Comparison of ENCODE assay signal across 27 cellular contexts in the genomic region with DNA sequence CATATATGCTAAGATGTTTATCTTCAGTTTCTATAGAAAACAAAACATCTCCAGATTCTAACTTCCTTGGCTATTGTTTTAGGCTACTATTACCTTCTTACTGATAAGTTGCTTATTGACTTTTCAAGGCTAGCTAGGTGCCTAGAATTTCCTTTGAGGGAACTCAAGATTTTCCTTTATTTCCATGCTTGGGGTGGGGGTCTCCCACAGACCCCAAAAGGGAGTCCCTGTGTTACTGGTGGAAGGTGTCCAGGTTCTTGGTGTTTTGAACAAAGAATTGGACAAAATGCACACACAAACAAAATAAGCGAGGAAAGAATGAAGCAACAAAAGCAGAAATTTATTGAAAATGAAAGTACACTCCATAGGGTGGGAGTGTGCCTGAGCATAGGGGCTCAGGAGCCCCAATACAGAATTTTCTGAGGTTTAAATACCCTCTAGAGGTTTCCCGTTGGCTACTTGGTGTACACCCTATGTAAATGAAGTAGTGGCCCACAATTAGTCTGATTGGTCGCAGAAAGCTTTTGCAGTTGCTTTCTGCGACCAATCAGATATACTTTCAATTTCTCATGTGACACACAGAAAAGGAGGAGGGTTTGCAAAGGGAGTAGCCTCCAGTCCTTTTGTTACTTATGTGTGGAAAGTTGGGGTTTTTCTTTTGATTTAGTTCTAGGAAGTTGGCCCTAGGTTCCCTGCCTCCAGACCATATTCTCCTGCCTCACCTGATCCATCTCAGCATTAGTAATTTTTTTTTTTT.
A peak's percentile ranks its signal among the peaks of the same experiment; 100 is the strongest.
DNase-seq lines count a peak whose midpoint lies in the region; ATAC-seq, FAIRE-seq and TF ChIP-seq lines count a peak whose summit lies in the region.
"Had no signal": no experiment of that assay in that cellular context is flagged by ENCODE, and none has a peak within 500 bp of the region (broad histone marks: within the 10 kb centered on the region; RNA-seq: fewer than 3 reads in every experiment).

No MANE protein-coding gene starts in this region.

- ATAC-seq in CD4-positive, CD25-positive, alpha-beta regulatory T cell (ENCODE audit: low read depth in 2 of 2), result no peak
- ATAC-seq in HepG2, result peak; percentile 87
- ATAC-seq: activated CD4-positive, alpha-beta T cell treated with anti-CD3 and anti-CD28 coated beads for 36 hours; HCT116; naive thymus-derived CD8-positive, alpha-beta T cell had no signal

- H3K9me3 Mint-ChIP-seq in CD4-positive, CD25-positive, alpha-beta regulatory T cell, result peaks cover 0 to 1% (median 0%) of the 10 kb centered on the region in 7 donors
- H3K9me3 Mint-ChIP-seq: immature natural killer cell; naive thymus-derived CD8-positive, alpha-beta T cell had no signal

- no peak for FAIRE-seq in HepG2 (lab: Jason Lieb, UNC)
- FAIRE-seq: D721Med, GM12891 had no signal

- no peak overlapping the region for H3K9ac ChIP-seq in Loucy (ENCODE audit: low read depth, low read length, poor library complexity, severe bottlenecking)
- H3K9ac ChIP-seq in HepG2 (ENCODE audit: insufficient read depth, low read depth, low read length), result peak overlapping the region; percentile 62

- H3K79me2 ChIP-seq in Loucy (ENCODE audit: insufficient read depth, low read length) (no peaks in the 10 kb centered on the region), HepG2 (ENCODE audit: insufficient read depth, low read length) (no peaks in the 10 kb centered on the region)

- WGBS in HepG2 (ENCODE audit: low lambda C conversion rate), result 33% methylated on average over 4 of the region's 4 CpGs

- POLR2A ChIA-PET in HepG2 (lab: Yijun Ruan, JAX), result interaction anchor here (0.7 to 2.4 kb wide), 26 partner anchors 8 to 141 kb away, joined by 3 to 111 read pairs (median 8); partner anchors contain the start of gene MARF1

- H3K36me3 ChIP-seq in CD4-positive, CD25-positive, alpha-beta regulatory T cell (ENCODE audit: control insufficient read depth, insufficient read depth, low read length), result no peaks in the 10 kb centered on the region
- no peaks in the 10 kb centered on the region for H3K36me3 ChIP-seq in Loucy (ENCODE audit: insufficient read depth, low read length)
- H3K36me3 ChIP-seq in HepG2 (replicated peaks in 1 of 2; ENCODE audit: control insufficient read depth in 1 of 2, insufficient read depth in 2 of 2, low read length in 2 of 2), result no peaks in the 10 kb centered on the region
- H3K36me3 ChIP-seq in brain microvascular endothelial cell (replicated peaks), result no peaks in the 10 kb centered on the region
- H3K36me3 ChIP-seq: vagina had no signal

- H2AFZ ChIP-seq in Loucy (ENCODE audit: low read length) (peak overlapping the region; percentile 60; the same call in 1 of the 2 replicates), HepG2 (ENCODE audit: low read length) (no peak overlapping the region)

- CTCF ChIA-PET in HepG2 (lab: Yijun Ruan, JAX; ENCODE audit: low intra/inter-chr PET ratio, low total read pairs), result no interaction called here

- DNase-seq in CD4-positive, CD25-positive, alpha-beta regulatory T cell, result no peak
- peak; percentile 47 for DNase-seq in RPMI8226
- peak; percentile 90 for DNase-seq in HepG2 (ENCODE audit: low spot score)
- DNase-seq in middle frontal gyrus (ENCODE audit: extremely low spot score, low spot score), result no peak
- no peak for DNase-seq in brain microvascular endothelial cell
- DNase-seq in NCI-H1417 (lab: John Stamatoyannopoulos, UW), result no peak
- DNase-seq: activated CD4-positive, alpha-beta T cell treated with anti-CD3 and anti-CD28 coated beads for 36 hours; activated CD8-positive, alpha-beta memory T cell treated with anti-CD3 and anti-CD28 coated beads, Interleukin-2, amount 50 U/mL, for 48 hours; activated gamma-delta T cell; anterior cingulate cortex; effector CD8-positive, alpha-beta T cell; GDM1; head of caudate nucleus; immature natural killer cell; naive thymus-derived CD8-positive, alpha-beta T cell; NCI-H187 treated with DMSO at 0.1 percent for 48 hours; NCI-H510A; stimulated activated CD4-positive, alpha-beta T cell treated with anti-CD3 and anti-CD28 coated beads, Interleukin-4, amount 100 ng/mL, for 1 hour; T1000 had no signal

- no peaks in the 10 kb centered on the region for H3K9me3 ChIP-seq in CD4-positive, CD25-positive, alpha-beta regulatory T cell (ENCODE audit: control insufficient read depth in 2 of 2, low read length in 2 of 2)
- H3K9me3 ChIP-seq in Loucy (ENCODE audit: insufficient read depth, low read depth, low read length) (no peaks in the 10 kb centered on the region), HepG2 (ENCODE audit: low read length) (no peaks in the 10 kb centered on the region)
- H3K9me3 ChIP-seq: vagina had no signal

- in situ Hi-C loops in HepG2 (cut with HindIII; ENCODE audit: extremely low pct_ligation_motif_present, low pct_unique_long_range_greater_than_20kb) (no loop called here), brain microvascular endothelial cell (cut with HindIII; ENCODE audit: low pct_ligation_motif_present, low sequenced_read_pairs) (no loop called here)

- no TSS peak for BruUV-seq in HepG2 (replicated peaks; lab: Mats Ljungman, UMichigan)

- H3K4me1 ChIP-seq in CD4-positive, CD25-positive, alpha-beta regulatory T cell (ENCODE audit: control insufficient read depth, insufficient read depth, low read length, poor library complexity, severe bottlenecking), result no peaks in the 10 kb centered on the region
- H3K4me1 ChIP-seq in Loucy (ENCODE audit: insufficient read depth, low read length, poor library complexity, severe bottlenecking), result no peaks in the 10 kb centered on the region
- H3K4me1 ChIP-seq in HepG2 (ENCODE audit: insufficient read depth, low read length), result peaks cover 68% of the 10 kb centered on the region

- peak overlapping the region in 2 of 3 donors; percentile 13 to 38 for H3K27ac Mint-ChIP-seq in CD4-positive, CD25-positive, alpha-beta regulatory T cell
- H3K27ac Mint-ChIP-seq: activated CD4-positive, alpha-beta T cell treated with anti-CD3 and anti-CD28 coated beads for 36 hours; B cell; naive thymus-derived CD8-positive, alpha-beta T cell had no signal

- no peak overlapping the region for H3K27ac ChIP-seq in CD4-positive, CD25-positive, alpha-beta regulatory T cell (ENCODE audit: insufficient read depth, low read length, poor library complexity, severe bottlenecking)
- H3K27ac ChIP-seq in HepG2 (ENCODE audit: extremely low read length, insufficient read depth, low read length) (peak overlapping the region; percentile 74), brain microvascular endothelial cell (no peak overlapping the region)
- H3K27ac ChIP-seq: vagina had no signal

- no peaks in the 10 kb centered on the region for H3K27me3 ChIP-seq in CD4-positive, CD25-positive, alpha-beta regulatory T cell (ENCODE audit: control insufficient read depth, insufficient read depth, low read length)
- H3K27me3 ChIP-seq in Loucy (ENCODE audit: insufficient read depth, low read length, poor library complexity, severe bottlenecking) (no peaks in the 10 kb centered on the region), HepG2 (ENCODE audit: control insufficient read depth in 1 of 2, insufficient read depth in 2 of 2, low read length in 2 of 2) (no peaks in the 10 kb centered on the region), brain microvascular endothelial cell (replicated peaks) (no peaks in the 10 kb centered on the region)
- H3K27me3 ChIP-seq: vagina had no signal

- no peak overlapping the region for H3K4me3 ChIP-seq in CD4-positive, CD25-positive, alpha-beta regulatory T cell (ENCODE audit: low read depth, low read length)
- H3K4me3 ChIP-seq in Loucy (ENCODE audit: low read length, poor library complexity, severe bottlenecking) (no peak overlapping the region), HepG2 (replicated peaks in 1 of 3; ENCODE audit: insufficient read depth in 1 of 3, low read depth in 2 of 3, low read length in 3 of 3) (peak overlapping the region; percentile 42 to 60 (median 51); a peak in 5 of 6 replicates), brain microvascular endothelial cell (ENCODE audit: low read depth, low read length) (no peak overlapping the region)
- H3K4me3 ChIP-seq: lung, skin epidermis, vagina had no signal

- H3F3A ChIP-seq in Loucy (ENCODE audit: low read depth), result no peaks in the 10 kb centered on the region

- peaks cover 6% of the 10 kb centered on the region for H3K36me3 Mint-ChIP-seq in CD4-positive, CD25-positive, alpha-beta regulatory T cell
- H3K36me3 Mint-ChIP-seq: naive thymus-derived CD8-positive, alpha-beta T cell had no signal

- intact Hi-C loops in HepG2 (cut with micrococcal nuclease; ENCODE audit: unreplicated experiment), result loop anchor here (5.0 kb wide), 1 partner anchor 67 kb away; the partner anchor contains the start of gene MARF1

- no peak for TF ChIP-seq RAD21 in HepG2 (CRISPR knock-in tag; IDR thresholded peaks at IDR 0.05)

- H3K4me3 Mint-ChIP-seq in CD4-positive, CD25-positive, alpha-beta regulatory T cell, result no peak overlapping the region
- H3K4me3 Mint-ChIP-seq: activated CD4-positive, alpha-beta T cell treated with anti-CD3 and anti-CD28 coated beads for 36 hours; B cell; naive thymus-derived CD8-positive, alpha-beta T cell had no signal

- H4K20me1 ChIP-seq in Loucy (ENCODE audit: insufficient read depth, low read length, poor library complexity, severe bottlenecking) (no peaks in the 10 kb centered on the region), HepG2 (ENCODE audit: insufficient read depth, low read length) (no peaks in the 10 kb centered on the region)

- TF ChIP-seq CTCF in Loucy (conservative IDR thresholded peaks at IDR 0.05; ENCODE audit: low read length) (no peak), HepG2 (CRISPR knock-in tag; IDR thresholded peaks at IDR 0.05) (no peak), brain microvascular endothelial cell (IDR thresholded peaks at IDR 0.05; ENCODE audit: low read depth, low read length, missing control alignments) (no peak)

- H3K9me2 ChIP-seq in Loucy (replicated peaks; ENCODE audit: low read depth, low read length), result no peaks in the 10 kb centered on the region

- no peaks in the 10 kb centered on the region for H3K27me3 Mint-ChIP-seq in CD4-positive, CD25-positive, alpha-beta regulatory T cell
- H3K27me3 Mint-ChIP-seq: activated CD4-positive, alpha-beta T cell treated with anti-CD3 and anti-CD28 coated beads for 36 hours; B cell; naive thymus-derived CD8-positive, alpha-beta T cell had no signal

- peaks cover 0 to 6% (median 1%) of the 10 kb centered on the region in 4 donors for H3K4me1 Mint-ChIP-seq in CD4-positive, CD25-positive, alpha-beta regulatory T cell

- H3K4me2 ChIP-seq in Loucy (ENCODE audit: low read depth, low read length, poor library complexity, severe bottlenecking) (no peak overlapping the region), HepG2 (ENCODE audit: low read depth, low read length) (peak overlapping the region; percentile 83)

- TF ChIP-seq EP300 in HepG2 (IDR thresholded peaks at IDR 0.05; ENCODE audit: low read depth in 2 of 2, low read length in 2 of 2), result no peak
- no peak for TF ChIP-seq EP300 in HepG2 (CRISPR knock-in tag; IDR thresholded peaks at IDR 0.05; ENCODE audit: borderline replicate concordance)

- TF ChIP-seq POLR2A in HepG2 (IDR thresholded peaks at IDR 0.05; ENCODE audit: insufficient read depth in 1 of 2, low read depth in 2 of 2, low read length in 2 of 2), result peak; percentile 59 to 73; a peak in 2 of 4 replicates

TF ChIP-seq in HepG2, 621 proteins besides CTCF, POLR2A, EP300 and RAD21 (continues in another document):
- TF ChIP-seq SAFB2 (CRISPR knock-in tag; IDR thresholded peaks at IDR 0.05; ENCODE audit: borderline replicate concordance, low read depth) (no peak), NFATC3 (CRISPR knock-in tag; IDR thresholded peaks at IDR 0.05) (0 out of 2 replicates have a peak, but pooled peaks have one; percentile 68)

Comparison
In these comparisons a context has a peak if more than half of its experiments do, and no peak if none do; other contexts are left out.
1. DNase-seq: peak in RPMI8226 (single experiment) and HepG2 (single experiment); none in CD4-positive, CD25-positive, alpha-beta regulatory T cell (0 of 3), middle frontal gyrus (single experiment), brain microvascular endothelial cell (single experiment) and NCI-H1417 (0 of 3).
2. H3K4me3 ChIP-seq: peak in HepG2 (3 of 3); none in CD4-positive, CD25-positive, alpha-beta regulatory T cell (single experiment), Loucy (single experiment) and brain microvascular endothelial cell (single experiment).